ENCODE assay signal across 20 cellular contexts in genomic region chr9:2208991-2209390, GRCh38.
A peak's percentile ranks its signal among the peaks of the same experiment; 100 is the strongest.
DNase-seq lines count a peak whose midpoint lies in the region; ATAC-seq, FAIRE-seq and TF ChIP-seq lines count a peak whose summit lies in the region.
"Had no signal": no experiment of that assay in that cellular context is flagged by ENCODE, and none has a peak within 500 bp of the region (broad histone marks: within the 10 kb centered on the region; RNA-seq: fewer than 3 reads in every experiment).

No MANE protein-coding gene starts in this region.

- H3K4me2 ChIP-seq in OCI-LY7 (ENCODE audit: low read length): no peak overlapping the region

- peaks cover 2 to 11% (median 5%) of the 10 kb centered on the region in 3 donors for H3K4me1 Mint-ChIP-seq in naive B cell
- no peaks in the 10 kb centered on the region for H3K4me1 Mint-ChIP-seq in activated CD4-positive, alpha-beta memory T cell treated with anti-CD3 and anti-CD28 coated beads for 36 hours (ENCODE audit: low read depth)
- H3K4me1 Mint-ChIP-seq: activated naive CD8-positive, alpha-beta T cell treated with anti-CD3 and anti-CD28 coated beads, Interleukin-2, amount 10 ng/mL, durations not matched to agents 7 days and 5 days; T-helper 17 cell had no signal

- no peak overlapping the region for H3K4me3 Mint-ChIP-seq in naive B cell
- H3K4me3 Mint-ChIP-seq in activated CD4-positive, alpha-beta memory T cell treated with anti-CD3 and anti-CD28 coated beads for 36 hours: no peak overlapping the region
- H3K4me3 Mint-ChIP-seq: activated naive CD8-positive, alpha-beta T cell treated with anti-CD3 and anti-CD28 coated beads, Interleukin-2, amount 10 ng/mL, durations not matched to agents 7 days and 5 days; activated T-helper 1 cell treated with anti-CD3 and anti-CD28 coated beads, Interleukin-12 subunit alpha, Interleukin-12 subunit beta, Interleukin-2, Interleukin-4 antibody, amounts not matched to agents 30 ng/mL and 10 ng/mL and 1 ng/mL, durations not matched to agents 14 hours and 24 hours and 36 hours; T-helper 17 cell had no signal

- CTCF ChIA-PET in OCI-LY7 (lab: Charles Lee; ENCODE audit: unreplicated experiment): interaction anchor here (0.5 kb wide), 1 partner anchor 49 kb away, joined by 3 read pairs; no protein-coding TSS in a partner anchor
- CTCF ChIA-PET in activated CD4-positive, alpha-beta memory T cell treated with anti-CD3 and anti-CD28 coated beads for 36 hours (lab: Charles Lee): no interaction called here

- H3K9me2 ChIP-seq in OCI-LY7 (ENCODE audit: insufficient read depth, low read length): no peaks in the 10 kb centered on the region

- H4K20me1 ChIP-seq in OCI-LY7 (ENCODE audit: insufficient read depth, low read length): no peaks in the 10 kb centered on the region

- H3K36me3 ChIP-seq in OCI-LY7 (ENCODE audit: insufficient read depth, low read length) (no peaks in the 10 kb centered on the region), psoas muscle (ENCODE audit: insufficient read depth in 1 of 2, low read depth in 1 of 2) (no peaks in the 10 kb centered on the region)

- 0 out of 2 replicates have a peak overlapping the region, but pooled peaks have one; percentile 24 for H2AFZ ChIP-seq in OCI-LY7 (ENCODE audit: low read length)

- H3K79me2 ChIP-seq in OCI-LY7 (ENCODE audit: insufficient read depth, low read depth, low read length): no peaks in the 10 kb centered on the region

- no peak for TF ChIP-seq POLR2A in GM12891 (IDR thresholded peaks at IDR 0.05; ENCODE audit: low read depth, low read length)

- TF ChIP-seq CTCF in OCI-LY7 (conservative IDR thresholded peaks at IDR 0.05; ENCODE audit: low read length) (no peak), psoas muscle (IDR thresholded peaks at IDR 0.05) (no peak)

- peaks cover 0 to 4% (median 0%) of the 10 kb centered on the region in 3 donors for H3K27me3 Mint-ChIP-seq in naive B cell
- H3K27me3 Mint-ChIP-seq in activated CD4-positive, alpha-beta memory T cell treated with anti-CD3 and anti-CD28 coated beads for 36 hours: no peaks in the 10 kb centered on the region
- H3K27me3 Mint-ChIP-seq: T-helper 17 cell had no signal

- H3K27ac ChIP-seq in OCI-LY7 (ENCODE audit: low read depth, low read length, poor library complexity, severe bottlenecking) (no peak overlapping the region), psoas muscle (no peak overlapping the region)
- H3K27ac ChIP-seq: body of pancreas, epithelial cell of prostate had no signal

- no peaks in the 10 kb centered on the region for H3K36me3 Mint-ChIP-seq in naive B cell
- H3K36me3 Mint-ChIP-seq in activated CD4-positive, alpha-beta memory T cell treated with anti-CD3 and anti-CD28 coated beads for 36 hours: no peaks in the 10 kb centered on the region
- H3K36me3 Mint-ChIP-seq: activated naive CD8-positive, alpha-beta T cell treated with anti-CD3 and anti-CD28 coated beads, Interleukin-2, amount 10 ng/mL, durations not matched to agents 7 days and 5 days had no signal

- no peaks in the 10 kb centered on the region for H3K27me3 ChIP-seq in psoas muscle (ENCODE audit: insufficient read depth in 3 of 3, low read length in 2 of 3)
- H3K27me3 ChIP-seq: body of pancreas had no signal

- POLR2A ChIA-PET in OCI-LY7 (lab: Charles Lee): interaction anchor here (0.7 kb wide), 1 partner anchor 226 kb away, joined by 3 read pairs; no protein-coding TSS in a partner anchor
- POLR2A ChIA-PET in activated CD4-positive, alpha-beta memory T cell treated with anti-CD3 and anti-CD28 coated beads for 36 hours (lab: Charles Lee): no interaction called here

- DNase-seq in GM12891 (ENCODE audit: insufficient read length, low spot score) (no peak), OCI-LY7 (ENCODE audit: low spot score) (no peak), naive B cell (no peak), psoas muscle (no peak)
- no peak for DNase-seq in stimulated activated CD4-positive, alpha-beta T cell treated with anti-CD3 and anti-CD28 coated beads, Interleukin-2, amount 100 ng/mL, for 48 hours
- DNase-seq in activated CD4-positive, alpha-beta memory T cell treated with anti-CD3 and anti-CD28 coated beads for 36 hours: no peak
- DNase-seq: activated CD4-positive, CD25-positive, alpha-beta regulatory T cell; activated naive CD8-positive, alpha-beta T cell treated with anti-CD3 and anti-CD28 coated beads, Interleukin-2, amount 10 ng/mL, durations not matched to agents 7 days and 5 days; body of pancreas; DMS 273 treated with DMSO at 0.1 percent for 48 hours; GOT3; Kasumi-1; kidney glomerular epithelial cell; midbrain; NCI-H1436 treated with DMSO at 0.1 percent for 48 hours; T-helper 17 cell had no signal

- peaks cover 0 to 7% (median 1%) of the 10 kb centered on the region in 7 donors for H3K9me3 Mint-ChIP-seq in naive B cell
- no peaks in the 10 kb centered on the region for H3K9me3 Mint-ChIP-seq in activated CD4-positive, alpha-beta memory T cell treated with anti-CD3 and anti-CD28 coated beads for 36 hours
- H3K9me3 Mint-ChIP-seq: activated naive CD8-positive, alpha-beta T cell treated with anti-CD3 and anti-CD28 coated beads, Interleukin-2, amount 10 ng/mL, durations not matched to agents 7 days and 5 days; activated T-helper 1 cell treated with anti-CD3 and anti-CD28 coated beads, Interleukin-12 subunit alpha, Interleukin-12 subunit beta, Interleukin-2, Interleukin-4 antibody, amounts not matched to agents 30 ng/mL and 10 ng/mL and 1 ng/mL, durations not matched to agents 14 hours and 24 hours and 36 hours had no signal

- intact Hi-C loops in OCI-LY7 (cut with micrococcal nuclease; ENCODE audit: unreplicated experiment) (no loop called here), psoas muscle (cut with DNase I) (no loop called here)
- intact Hi-C loops in activated CD4-positive, alpha-beta memory T cell treated with anti-CD3 and anti-CD28 coated beads for 36 hours (cut with micrococcal nuclease): no loop called here

- H3K4me3 ChIP-seq in OCI-LY7 (ENCODE audit: low read depth, low read length, poor library complexity, severe bottlenecking) (no peak overlapping the region), psoas muscle (no peak overlapping the region)
- H3K4me3 ChIP-seq: body of pancreas had no signal

- peak; percentile 54 for FAIRE-seq in GM12891 (lab: Jason Lieb, UNC)
- FAIRE-seq: frontal cortex had no signal

- H3K9me3 ChIP-seq in OCI-LY7 (ENCODE audit: low read length): no peaks in the 10 kb centered on the region
- H3K9me3 ChIP-seq in psoas muscle: no peaks in the 10 kb centered on the region
- H3K9me3 ChIP-seq: body of pancreas had no signal

- ATAC-seq in GM21529 (IDR thresholded peaks at IDR 0.05; ENCODE audit: unreplicated experiment) (peak; percentile 43), naive B cell (ENCODE audit: low read depth in 2 of 2) (no peak), psoas muscle (no peak)
- ATAC-seq: body of pancreas, T-helper 17 cell had no signal

- H3K27ac Mint-ChIP-seq in naive B cell: peak overlapping the region in 5 of 6 donors; percentile 2 to 82 (median 18)
- no peak overlapping the region for H3K27ac Mint-ChIP-seq in activated CD4-positive, alpha-beta memory T cell treated with anti-CD3 and anti-CD28 coated beads for 36 hours
- H3K27ac Mint-ChIP-seq: activated naive CD8-positive, alpha-beta T cell treated with anti-CD3 and anti-CD28 coated beads, Interleukin-2, amount 10 ng/mL, durations not matched to agents 7 days and 5 days; activated T-helper 1 cell treated with anti-CD3 and anti-CD28 coated beads, Interleukin-12 subunit alpha, Interleukin-12 subunit beta, Interleukin-2, Interleukin-4 antibody, amounts not matched to agents 30 ng/mL and 10 ng/mL and 1 ng/mL, durations not matched to agents 14 hours and 24 hours and 36 hours had no signal

- no TSS peak for BruUV-seq in OCI-LY7 (replicated peaks; lab: Mats Ljungman, UMichigan)

- H3K4me1 ChIP-seq in OCI-LY7 (ENCODE audit: insufficient read depth, low read length, poor library complexity, severe bottlenecking) (no peaks in the 10 kb centered on the region), psoas muscle (no peaks in the 10 kb centered on the region)
- H3K4me1 ChIP-seq: body of pancreas had no signal

TF ChIP-seq in GM12891, 5 proteins besides CTCF, POLR2A, EP300 and RAD21:
- TF ChIP-seq SPI1 (IDR thresholded peaks at IDR 0.05; ENCODE audit: low read depth, low read length) (peak; percentile 43; the same call in 1 of the 2 replicates), TAF1 (IDR thresholded peaks at IDR 0.05; ENCODE audit: low read depth, low read length) (no peak)
